ENCODE assay signal across 9 cellular contexts in the genomic region with DNA sequence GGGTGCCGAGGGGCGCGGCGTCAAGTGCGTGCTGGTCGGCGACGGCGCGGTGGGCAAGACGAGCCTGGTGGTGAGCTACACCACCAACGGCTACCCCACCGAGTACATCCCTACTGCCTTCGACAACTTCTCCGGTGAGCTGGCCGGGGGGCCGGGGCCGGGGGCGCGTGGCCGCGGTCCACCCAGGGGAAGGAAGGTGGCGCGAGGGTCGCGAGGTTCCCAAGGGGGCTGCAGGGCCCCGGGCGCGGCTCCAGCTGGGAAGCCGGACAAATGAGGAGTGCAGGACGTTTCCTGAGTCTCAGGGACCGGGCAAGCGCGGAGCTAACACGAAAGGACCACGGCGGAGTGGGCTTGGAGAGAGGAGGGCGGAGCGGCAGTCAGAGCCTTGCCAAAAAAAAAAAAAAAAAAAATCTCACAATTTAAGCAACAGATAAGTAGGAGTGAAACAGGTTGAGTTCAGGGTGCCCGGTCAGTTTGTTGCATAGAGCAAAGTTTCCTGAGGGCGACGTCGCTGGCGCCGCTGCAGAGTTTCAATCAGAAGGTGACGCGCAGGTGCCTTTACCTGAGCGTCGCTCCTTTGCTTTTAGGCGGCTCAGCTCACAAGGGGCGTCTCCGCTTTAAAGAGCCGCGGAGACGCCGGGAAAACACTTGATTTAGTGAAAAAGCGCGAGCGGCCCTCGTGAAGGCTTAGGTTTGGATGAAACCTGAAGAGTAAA. TPM values are rescaled to one million over a fixed set of nuclear protein-coding genes. Genes with fewer than 3 reads are reported as not detected.
DNase-seq lines count a peak whose midpoint lies in the region; ATAC-seq, FAIRE-seq and TF ChIP-seq lines count a peak whose summit lies in the region.
"Had no signal": no experiment of that assay in that cellular context is flagged by ENCODE, and none has a peak within 500 bp of the region (broad histone marks: within the 10 kb centered on the region; RNA-seq: fewer than 3 reads in every experiment).

No MANE protein-coding gene starts in this region.

- intact Hi-C loops in pancreas (cut with DNase I): loop anchor here in 2 of 3 donors (5.0 to 10.0 kb wide), 2 partner anchors 419 to 491 kb away; no protein-coding TSS in a partner anchor

- POLR2A ChIA-PET in GM10248 (lab: Yijun Ruan, JAX): no interaction called here

- H3K27me3 ChIP-seq in cardiac muscle cell (peaks cover 56% of the 10 kb centered on the region), pancreas (no peaks in the 10 kb centered on the region)

- H3K4me1 ChIP-seq in cardiac muscle cell (ENCODE audit: low read depth) (no peaks in the 10 kb centered on the region), pancreas (peaks cover 8 to 16% (median 15%) of the 10 kb centered on the region in 3 donors)

- H3K4me3 ChIP-seq in cardiac muscle cell (peak overlapping the region; percentile 93), pancreas (peak overlapping the region; percentile 87 to 97 (median 90))

- FAIRE-seq in pancreas (lab: Jason Lieb, UNC): no peak
- FAIRE-seq: G401.6 had no signal

- ATAC-seq in pancreas: peak; percentile 43 to 67 (median 59)
- no peak for ATAC-seq in HG03432 (IDR thresholded peaks at IDR 0.05; ENCODE audit: unreplicated experiment)

- CTCF ChIA-PET in GM10248 (lab: Yijun Ruan, JAX): no interaction called here

- H3K9me3 ChIP-seq in cardiac muscle cell (ENCODE audit: low read depth) (no peaks in the 10 kb centered on the region), pancreas (no peaks in the 10 kb centered on the region)

- H3K27ac ChIP-seq in cardiac muscle cell (no peak overlapping the region), pancreas (peak overlapping the region; percentile 88 to 96 (median 94))

- H3K36me3 ChIP-seq in cardiac muscle cell: no peaks in the 10 kb centered on the region
- H3K36me3 ChIP-seq in pancreas: no peaks in the 10 kb centered on the region

- DNase-seq in NCI-H146 (lab: John Stamatoyannopoulos, UW) (peak; percentile 17), NCI-H146 treated with DMSO at 0.1 percent for 48 hours (lab: John Stamatoyannopoulos, UW; ENCODE audit: unreplicated experiment) (no peak), NCI-H1092 treated with DMSO at 0.1 percent for 48 hours (lab: John Stamatoyannopoulos, UW) (peak; percentile 38), cardiac muscle cell (ENCODE audit: low read depth in 1 of 2, low spot score in 1 of 2) (peak; percentile 47 to 65), pancreas (peak; percentile 55 to 85 (median 74)), GM10248 (ENCODE audit: extremely low spot score) (no peak)
- peak; percentile 73 for DNase-seq in activated effector memory CD4-positive, alpha-beta T cell treated with anti-CD3 and anti-CD28 coated beads, Interleukin-2, amount 50 U/mL, for 16 hours

- 1% methylated on average over 50 to 60 of the region's 60 CpGs for WGBS in pancreas, 2 donors

- TF ChIP-seq CTCF in cardiac muscle cell (IDR thresholded peaks at IDR 0.05; ENCODE audit: low read depth, low read length): no peak
- no peak for TF ChIP-seq CTCF in pancreas (IDR thresholded peaks at IDR 0.05)
- no peak for TF ChIP-seq CTCF in GM10248 (IDR thresholded peaks at IDR 0.05; ENCODE audit: control extremely low read depth, extremely low read depth, low read depth, missing control alignments)

RNA-seq across cellular contexts. Expression of gene RHOU, which starts 0.8 kb away (rescaled TPM):
- total RNA-seq in cardiac muscle cell: 1.2 and 2.4 TPM in 2 replicates
- 0.79 and 2.3 TPM in 2 replicates for polyA plus RNA-seq in cardiac muscle cell
- total RNA-seq in pancreas: 10 to 100 TPM in 3 of 6 donors, 1 to 10 TPM in 3; 5.4 to 14.1 (median 9.8) TPM
- 10 to 100 TPM in 1 of 2 donors, 1 to 10 TPM in 1; 7.8 to 11.4 TPM for polyA plus RNA-seq in pancreas

Comparison
In these comparisons a context has a peak if more than half of its experiments do, and no peak if none do; other contexts are left out.
1. DNase-seq: peak in NCI-H146 (single experiment), NCI-H1092 treated with DMSO at 0.1 percent for 48 hours (single experiment), activated effector memory CD4-positive, alpha-beta T cell treated with anti-CD3 and anti-CD28 coated beads, Interleukin-2, amount 50 U/mL, for 16 hours (single experiment), cardiac muscle cell (2 of 2) and pancreas (6 of 6); none in NCI-H146 treated with DMSO at 0.1 percent for 48 hours (single experiment) and GM10248 (single experiment).